ENCODE assay signal across 21 cellular contexts in genomic region chr17:71516149-71516548, GRCh38.
DNase-seq lines count a peak whose midpoint lies in the region; ATAC-seq, FAIRE-seq and TF ChIP-seq lines count a peak whose summit lies in the region.
"Had no signal": no experiment of that assay in that cellular context is flagged by ENCODE, and none has a peak within 500 bp of the region (broad histone marks: within the 10 kb centered on the region; RNA-seq: fewer than 3 reads in every experiment).

No MANE protein-coding gene starts in this region.

- ATAC-seq in HG03039 (IDR thresholded peaks at IDR 0.05; ENCODE audit: unreplicated experiment): no peak
- ATAC-seq: body of pancreas, heart left ventricle, left colon had no signal

- DNase-seq in DMS79 treated with DMSO at 0.1 percent for 48 hours (lab: John Stamatoyannopoulos, UW): peak; percentile 15
- peak; percentile 23 to 78 (median 74) for DNase-seq in NCI-H1417 (lab: John Stamatoyannopoulos, UW)
- DNase-seq in NCI-H2171 treated with DMSO at 0.1 percent for 48 hours (lab: John Stamatoyannopoulos, UW): peak; percentile 82
- DNase-seq in bronchial epithelial cell (ENCODE audit: low read depth): peak; percentile 56
- no peak for DNase-seq in ecto neural progenitor cell (ENCODE audit: low spot score)
- no peak for DNase-seq in epidermal melanocyte (ENCODE audit: insufficient read length, low spot score)
- DNase-seq: activated CD4-positive, alpha-beta T cell treated with anti-CD3 and anti-CD28 coated beads for 4 hours; activated T-cell treated with anti-CD3 and anti-CD28 coated beads, Interleukin-2, amount 50 U/mL, for 24 hours; body of pancreas; CD4-positive, CD25-positive, alpha-beta regulatory T cell; GDM1; heart left ventricle; KBM-7; left colon; mesenchymal stem cell; MM.1S; SJCRH30; stimulated activated CD4-positive, alpha-beta T cell treated with anti-CD3 and anti-CD28 coated beads, Interleukin-15, amount 100 ng/mL, for 24 hours; stomach; tibial artery had no signal

- H3K36me3 ChIP-seq in bronchial epithelial cell (ENCODE audit: control insufficient read depth, insufficient read depth, low read length): no peaks in the 10 kb centered on the region
- H3K36me3 ChIP-seq: heart left ventricle, SJCRH30, stomach, tibial artery had no signal

- no peak for TF ChIP-seq CTCF in bronchial epithelial cell (IDR thresholded peaks at IDR 0.05; ENCODE audit: insufficient read depth, low read length, severe bottlenecking)

- H3K27me3 ChIP-seq in bronchial epithelial cell (ENCODE audit: control insufficient read depth, insufficient read depth, low read length): no peaks in the 10 kb centered on the region
- H3K27me3 ChIP-seq: body of pancreas, heart left ventricle, tibial artery had no signal

- H3K4me3 ChIP-seq in bronchial epithelial cell (ENCODE audit: low read depth, low read length): no peak overlapping the region
- H3K4me3 ChIP-seq: body of pancreas, heart left ventricle, SJCRH30, stomach, tibial artery had no signal

- no peak for FAIRE-seq in bronchial epithelial cell (lab: Jason Lieb, UNC)

Comparison
In these comparisons a context has a peak if more than half of its experiments do, and no peak if none do; other contexts are left out.
1. DNase-seq: peak in DMS79 treated with DMSO at 0.1 percent for 48 hours (single experiment), NCI-H1417 (3 of 3), NCI-H2171 treated with DMSO at 0.1 percent for 48 hours (single experiment) and bronchial epithelial cell (single experiment); none in ecto neural progenitor cell (single experiment) and epidermal melanocyte (single experiment).